Comparison of ENCODE assay signal across 12 cellular contexts in genomic region chr6:139392834-139393233, GRCh38. TPM values are rescaled to one million over a fixed set of nuclear protein-coding genes. Genes with fewer than 3 reads are reported as not detected.
A peak's percentile ranks its signal among the peaks of the same experiment; 100 is the strongest.
DNase-seq lines count a peak whose midpoint lies in the region; ATAC-seq, FAIRE-seq and TF ChIP-seq lines count a peak whose summit lies in the region.
"Had no signal": no experiment of that assay in that cellular context is flagged by ENCODE, and none has a peak within 500 bp of the region (broad histone marks: within the 10 kb centered on the region; RNA-seq: fewer than 3 reads in every experiment).

No MANE protein-coding gene starts in this region.

- TF ChIP-seq CTCF in GM13977 (IDR thresholded peaks at IDR 0.05; ENCODE audit: extremely low read depth, insufficient read depth, missing control alignments) (no peak), endothelial cell of umbilical vein (IDR thresholded peaks at IDR 0.05; ENCODE audit: extremely low read depth in 1 of 2, insufficient read depth in 1 of 2, low read depth in 1 of 2, low read length in 2 of 2) (no peak), adrenal gland (IDR thresholded peaks at IDR 0.05) (no peak), prostate gland (IDR thresholded peaks at IDR 0.05) (no peak)

- no peaks in the 10 kb centered on the region for H3K27me3 ChIP-seq in endothelial cell of umbilical vein (ENCODE audit: control insufficient read depth in 2 of 2, insufficient read depth in 2 of 2, low read length in 2 of 2)
- no peaks in the 10 kb centered on the region for H3K27me3 ChIP-seq in adrenal gland
- H3K27me3 ChIP-seq in prostate gland (replicated peaks; ENCODE audit: insufficient read depth): no peaks in the 10 kb centered on the region

- H3K9me3 ChIP-seq in endothelial cell of umbilical vein (replicated peaks; ENCODE audit: control insufficient read depth, insufficient read depth, low read length): no peaks in the 10 kb centered on the region
- no peaks in the 10 kb centered on the region for H3K9me3 ChIP-seq in adrenal gland (replicated peaks in 1 of 3)
- no peaks in the 10 kb centered on the region for H3K9me3 ChIP-seq in prostate gland

- no peak overlapping the region for H2AFZ ChIP-seq in endothelial cell of umbilical vein (ENCODE audit: low read depth, low read length)
- H2AFZ ChIP-seq: parathyroid adenoma had no signal

- POLR2A ChIA-PET in endothelial cell of umbilical vein (lab: Charles Lee): no interaction called here

- H3K27ac ChIP-seq in endothelial cell of umbilical vein (ENCODE audit: insufficient read depth, low read depth, low read length): no peak overlapping the region
- H3K27ac ChIP-seq in adrenal gland: no peak overlapping the region
- no peak overlapping the region for H3K27ac ChIP-seq in prostate gland
- H3K27ac ChIP-seq in substantia nigra (ENCODE audit: low read depth, low read length, poor library complexity, severe bottlenecking): no peak overlapping the region
- H3K27ac ChIP-seq: parathyroid adenoma had no signal

- in situ Hi-C loops in GM13977 (cut with MboI; ENCODE audit: low pct_unique_long_range_greater_than_20kb, low sequenced_read_pairs, unreplicated experiment): loop anchor here (25.0 kb wide), 1 partner anchor 494 kb away; no protein-coding TSS in a partner anchor

- no peaks in the 10 kb centered on the region for H3K36me3 ChIP-seq in endothelial cell of umbilical vein (ENCODE audit: control insufficient read depth in 2 of 2, extremely low read depth in 1 of 2, insufficient read depth in 2 of 2, low read length in 2 of 2)
- no peaks in the 10 kb centered on the region for H3K36me3 ChIP-seq in adrenal gland (replicated peaks in 1 of 2)
- no peaks in the 10 kb centered on the region for H3K36me3 ChIP-seq in prostate gland

- dilution Hi-C loops in endothelial cell of umbilical vein (cut with MboI; ENCODE audit: extremely low pct_ligation_motif_present, low sequenced_read_pairs): no loop called here

- BruUV-seq in endothelial cell of umbilical vein (replicated peaks; lab: Mats Ljungman, UMichigan): no TSS peak

- no peak overlapping the region for H3K9ac ChIP-seq in endothelial cell of umbilical vein (replicated peaks; ENCODE audit: extremely low read depth, insufficient read depth, low read length)
- H3K9ac ChIP-seq: parathyroid adenoma had no signal

- H3K4me3 ChIP-seq in endothelial cell of umbilical vein (replicated peaks in 1 of 3; ENCODE audit: insufficient read depth in 1 of 3, low read depth in 1 of 3, low read length in 3 of 3) (no peak overlapping the region), adrenal gland (no peak overlapping the region), prostate gland (no peak overlapping the region)

- peak; percentile 57 for DNase-seq in GM13977 (ENCODE audit: low spot score)
- DNase-seq in endothelial cell of umbilical vein (ENCODE audit: low read depth, low spot score): no peak
- DNase-seq in adrenal gland: no peak
- no peak for DNase-seq in prostate gland (ENCODE audit: low spot score)
- DNase-seq in activated T-cell treated with anti-CD3 and anti-CD28 coated beads for 4 hours: no peak
- no peak for DNase-seq in substantia nigra (lab: John Stamatoyannopoulos, UW)
- DNase-seq: activated CD4-positive, alpha-beta T cell treated with anti-CD3 and anti-CD28 coated beads, Interleukin-2, amount 50 U/mL, for 48 hours; NCI-H1694 had no signal

- H3K4me2 ChIP-seq in endothelial cell of umbilical vein (ENCODE audit: insufficient read depth, low read length): no peak overlapping the region

- ATAC-seq in GM21576 (IDR thresholded peaks at IDR 0.05; ENCODE audit: unreplicated experiment) (peak; percentile 98), HG03460 (IDR thresholded peaks at IDR 0.05; ENCODE audit: unreplicated experiment) (peak; percentile 79)
- ATAC-seq: esophagus mucosa had no signal

- FAIRE-seq in endothelial cell of umbilical vein (lab: Jason Lieb, UNC): peak; percentile 8

- no peaks in the 10 kb centered on the region for H3K79me2 ChIP-seq in endothelial cell of umbilical vein (ENCODE audit: control insufficient read depth, insufficient read depth, low read length)
- H3K79me2 ChIP-seq: parathyroid adenoma had no signal

- CTCF ChIA-PET in endothelial cell of umbilical vein (lab: Charles Lee): interaction anchor here (1.6 kb wide), 1 partner anchor 8 kb away, joined by 4 read pairs; no protein-coding TSS in a partner anchor

- intact Hi-C loops in endothelial cell of umbilical vein (cut with micrococcal nuclease): no loop called here
- intact Hi-C loops in adrenal gland (cut with DNase I): no loop called here
- intact Hi-C loops in prostate gland (cut with DNase I): no loop called here

- H3K4me1 ChIP-seq in endothelial cell of umbilical vein (ENCODE audit: control insufficient read depth, extremely low read depth, insufficient read depth, low read length): no peaks in the 10 kb centered on the region
- H3K4me1 ChIP-seq in adrenal gland (replicated peaks in 1 of 2): no peaks in the 10 kb centered on the region
- no peaks in the 10 kb centered on the region for H3K4me1 ChIP-seq in prostate gland (replicated peaks)
- H3K4me1 ChIP-seq: parathyroid adenoma had no signal

- no peaks in the 10 kb centered on the region for H3K9me1 ChIP-seq in endothelial cell of umbilical vein (replicated peaks; ENCODE audit: control insufficient read depth, extremely low read depth, insufficient read depth, low read length)

- H4K20me1 ChIP-seq in endothelial cell of umbilical vein (replicated peaks; ENCODE audit: control insufficient read depth, extremely low read depth, insufficient read depth, low read length): no peaks in the 10 kb centered on the region

- TF ChIP-seq POLR2A in endothelial cell of umbilical vein (IDR thresholded peaks at IDR 0.05; ENCODE audit: low read depth, low read length) (no peak), adrenal gland (IDR thresholded peaks at IDR 0.05) (no peak), prostate gland (IDR thresholded peaks at IDR 0.05) (no peak)

- WGBS in adrenal gland, 4 donors: 69 to 86% (median 83%) methylated on average over 2 of the region's 2 CpGs
- WGBS in prostate gland: 81% methylated on average over 2 of the region's 2 CpGs

TF ChIP-seq in endothelial cell of umbilical vein, 7 proteins besides CTCF, POLR2A, EP300 and RAD21:
- TF ChIP-seq MYC (IDR thresholded peaks at IDR 0.05; ENCODE audit: low read depth, low read length) (no peak), FOS (IDR thresholded peaks at IDR 0.05; ENCODE audit: borderline replicate concordance, insufficient read depth, low read length) (no peak), JUN (IDR thresholded peaks at IDR 0.05; ENCODE audit: borderline replicate concordance, insufficient read depth, insufficient read length, low read depth) (no peak)

RNA-seq across cellular contexts. Expression of gene CITED2, which starts 18.4 kb away (rescaled TPM):
- 81.1 and 82.3 TPM in 2 replicates for total RNA-seq in endothelial cell of umbilical vein
- 85.7 and 155 TPM in 2 replicates for polyA plus RNA-seq in endothelial cell of umbilical vein
- 43.6 and 59.9 TPM in 2 replicates for polyA plus RNA-seq in endothelial cell of umbilical vein (2011; cell fraction: cytosol; rRNA removed)
- 49.1 and 61.5 TPM in 2 replicates for polyA plus RNA-seq in endothelial cell of umbilical vein (2011; cell fraction: nucleus; rRNA removed)
- polyA plus RNA-seq in endothelial cell of umbilical vein (2012): 104 and 193 TPM in 2 replicates
- 25.1 and 36.8 TPM in 2 replicates for polyA minus RNA-seq in endothelial cell of umbilical vein
- polyA minus RNA-seq in endothelial cell of umbilical vein (2011; cell fraction: cytosol; rRNA and poly(A)+ RNA removed): 30.2 TPM
- polyA minus RNA-seq in endothelial cell of umbilical vein (2011; cell fraction: nucleus; rRNA and poly(A)+ RNA removed): 25.8 and 50.1 TPM in 2 replicates
- 100 to 1,000 TPM in 6 of 8 donors, 10 to 100 TPM in 2; 44.0 to 433 (median 319) TPM for total RNA-seq in adrenal gland
- polyA plus RNA-seq in adrenal gland: 100 to 1,000 TPM in 1 of 3 donors, 10 to 100 TPM in 2; 21.3 to 254 (median 46.7) TPM
- 100 to 1,000 TPM; 117 to 149 TPM for total RNA-seq in prostate gland
